Comparison of ENCODE assay signal across 8 cellular contexts in the genomic region with DNA sequence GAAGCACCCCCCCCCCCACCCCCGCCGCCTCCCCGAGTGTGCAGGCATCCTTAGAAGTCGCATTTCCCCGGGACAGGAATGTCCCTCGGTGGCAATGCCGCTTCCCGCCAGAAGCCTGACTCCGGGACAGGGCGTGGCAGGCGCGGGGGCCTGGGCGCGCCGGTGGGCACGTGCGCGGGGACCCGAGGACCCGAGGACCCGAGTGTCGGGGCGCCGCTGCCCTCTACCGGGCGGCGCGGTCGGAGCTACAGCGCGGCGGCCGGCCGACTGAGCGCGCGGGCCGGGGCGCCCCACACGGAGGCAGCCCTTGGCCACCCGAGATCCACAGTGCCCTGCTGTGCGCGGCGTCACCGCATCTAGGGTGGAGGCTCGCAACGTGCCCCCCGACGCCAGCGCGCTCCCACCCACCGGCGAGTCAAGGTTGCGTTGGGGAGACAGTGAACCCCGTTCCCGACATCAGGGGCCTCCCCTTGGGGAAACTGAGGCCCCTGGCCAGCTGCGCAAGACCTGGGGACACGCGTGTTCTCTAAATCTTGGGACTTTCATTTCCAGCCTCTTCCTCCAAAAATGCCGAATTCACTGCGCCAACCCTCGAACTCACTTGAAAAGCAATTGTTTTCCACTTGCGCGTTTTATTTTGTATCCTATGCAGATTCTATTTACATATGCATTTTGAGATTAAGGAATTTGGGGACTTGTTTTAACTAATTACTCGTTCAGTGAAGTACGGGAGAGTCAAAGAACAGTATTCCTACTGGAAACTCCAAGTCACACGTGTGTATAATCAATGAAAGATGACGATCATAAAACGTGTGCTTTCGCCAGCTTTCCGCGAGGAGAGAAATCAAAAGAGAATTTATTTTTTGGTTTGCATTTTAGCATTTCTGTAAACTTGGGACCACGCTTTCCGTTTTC. TPM values are rescaled to one million over a fixed set of nuclear protein-coding genes. Genes with fewer than 3 reads are reported as not detected.
A peak's percentile ranks its signal among the peaks of the same experiment; 100 is the strongest.
DNase-seq lines count a peak whose midpoint lies in the region; ATAC-seq and TF ChIP-seq lines count a peak whose summit lies in the region.

No MANE protein-coding gene starts in this region.

- H2AFZ ChIP-seq in OCI-LY3 (ENCODE audit: low read depth, low read length): peak overlapping the region; percentile 85

- intact Hi-C loops in activated T-helper 1 cell treated with anti-CD3 and anti-CD28 coated beads, Interleukin-12 subunit alpha, Interleukin-12 subunit beta, Interleukin-2, Interleukin-4 antibody, amounts not matched to agents 30 ng/mL and 10 ng/mL and 1 ng/mL, durations not matched to agents 14 hours and 24 hours and 36 hours (cut with micrococcal nuclease): loop anchor here (1.0 to 2.0 kb wide), 4 partner anchors 42 to 422 kb away; no protein-coding TSS in a partner anchor
- intact Hi-C loops in naive thymus-derived CD4-positive, alpha-beta T cell (cut with micrococcal nuclease): loop anchor here (1.0 to 10.0 kb wide), 5 partner anchors 10 to 290 kb away; no protein-coding TSS in a partner anchor

- H3K9me3 Mint-ChIP-seq in activated T-helper 1 cell treated with anti-CD3 and anti-CD28 coated beads, Interleukin-12 subunit alpha, Interleukin-12 subunit beta, Interleukin-2, Interleukin-4 antibody, amounts not matched to agents 30 ng/mL and 10 ng/mL and 1 ng/mL, durations not matched to agents 14 hours and 24 hours and 36 hours: no peaks in the 10 kb centered on the region
- H3K9me3 Mint-ChIP-seq in naive thymus-derived CD4-positive, alpha-beta T cell: no peaks in the 10 kb centered on the region

- TF ChIP-seq CTCF in OCI-LY3 (IDR thresholded peaks at IDR 0.05; ENCODE audit: low read depth, low read length): peak; percentile 56

- peak overlapping the region; percentile 95 for H3K4me2 ChIP-seq in OCI-LY3 (ENCODE audit: low read length)

- H3K36me3 ChIP-seq in OCI-LY3 (replicated peaks; ENCODE audit: low read depth, low read length) (peaks cover 5% of the 10 kb centered on the region), subcutaneous abdominal adipose tissue (ENCODE audit: control insufficient read depth in 5 of 5, insufficient read depth in 5 of 5, low read length in 5 of 5) (no peaks in the 10 kb centered on the region)
- peaks cover 0 to 3% (median 0%) of the 10 kb centered on the region in 3 experiments for H3K36me3 ChIP-seq in naive thymus-derived CD4-positive, alpha-beta T cell (ENCODE audit: control insufficient read depth in 2 of 3, insufficient read depth in 3 of 3, low read length in 3 of 3)

- peak overlapping the region; percentile 57; the same call in 1 of the 2 replicates for H3K27ac ChIP-seq in OCI-LY3 (ENCODE audit: low read length)
- no peak overlapping the region for H3K27ac ChIP-seq in naive thymus-derived CD4-positive, alpha-beta T cell (ENCODE audit: low read depth, low read length)
- H3K27ac ChIP-seq in subcutaneous abdominal adipose tissue (ENCODE audit: low read depth, low read length): no peak overlapping the region

- DNase-seq in DMS 273 treated with DMSO at 0.1 percent for 48 hours (lab: John Stamatoyannopoulos, UW): peak; percentile 27
- peak; percentile 39 for DNase-seq in activated T-helper 1 cell treated with anti-CD3 and anti-CD28 coated beads, Interleukin-12 subunit alpha, Interleukin-12 subunit beta, Interleukin-2, Interleukin-4 antibody, amounts not matched to agents 30 ng/mL and 10 ng/mL and 1 ng/mL, durations not matched to agents 14 hours and 24 hours and 36 hours (ENCODE audit: low spot score)
- DNase-seq in fibroblast of peridontal ligament (ENCODE audit: extremely low read depth): peak; percentile 62
- DNase-seq in naive thymus-derived CD4-positive, alpha-beta T cell: peak; percentile 26 to 70 (median 50)

- POLR2A ChIA-PET in naive thymus-derived CD4-positive, alpha-beta T cell (lab: Charles Lee): interaction anchor here (1.6 kb wide), 2 partner anchors 9 to 71 kb away, joined by 6 to 8 read pairs; no protein-coding TSS in a partner anchor

- peaks cover 11% of the 10 kb centered on the region for H3K4me1 ChIP-seq in OCI-LY3 (ENCODE audit: low read length)
- H3K4me1 ChIP-seq in naive thymus-derived CD4-positive, alpha-beta T cell (ENCODE audit: control insufficient read depth in 2 of 2, insufficient read depth in 2 of 2, low read length in 2 of 2): peaks cover 0 to 4% of the 10 kb centered on the region in 2 donors
- peaks cover 0 to 37% (median 31%) of the 10 kb centered on the region in 5 donors for H3K4me1 ChIP-seq in subcutaneous abdominal adipose tissue (ENCODE audit: control insufficient read depth in 5 of 5, insufficient read depth in 5 of 5, low read length in 5 of 5)

- CTCF ChIA-PET in naive thymus-derived CD4-positive, alpha-beta T cell (lab: Charles Lee): interaction anchor here (0.5 to 1.6 kb wide), 6 partner anchors 9 to 1105 kb away, joined by 3 to 13 read pairs (median 4); no protein-coding TSS in a partner anchor

- H3K4me3 ChIP-seq in OCI-LY3 (ENCODE audit: low read length): peak overlapping the region; percentile 96
- H3K4me3 ChIP-seq in naive thymus-derived CD4-positive, alpha-beta T cell (ENCODE audit: low read length): peak overlapping the region; percentile 75
- H3K4me3 ChIP-seq in subcutaneous abdominal adipose tissue (ENCODE audit: low read depth in 1 of 5, low read length in 5 of 5): peak overlapping the region; percentile 63 to 83 (median 77)

- H3K27me3 ChIP-seq in OCI-LY3 (ENCODE audit: low read depth, low read length): no peaks in the 10 kb centered on the region
- H3K27me3 ChIP-seq in naive thymus-derived CD4-positive, alpha-beta T cell (ENCODE audit: control insufficient read depth in 2 of 2, insufficient read depth in 2 of 2, low read length in 2 of 2): no peaks in the 10 kb centered on the region
- peaks cover 0 to 7% (median 0%) of the 10 kb centered on the region in 5 donors for H3K27me3 ChIP-seq in subcutaneous abdominal adipose tissue (ENCODE audit: control insufficient read depth in 5 of 5, insufficient read depth in 4 of 5, low read length in 5 of 5)

- H3K9ac ChIP-seq in OCI-LY3 (ENCODE audit: low read length): peak overlapping the region; percentile 88
- H3K9ac ChIP-seq in subcutaneous abdominal adipose tissue (ENCODE audit: low read length in 5 of 5): peak overlapping the region in 4 of 5 donors; percentile 52 to 72 (median 66)

- H3K4me3 Mint-ChIP-seq in activated T-helper 1 cell treated with anti-CD3 and anti-CD28 coated beads, Interleukin-12 subunit alpha, Interleukin-12 subunit beta, Interleukin-2, Interleukin-4 antibody, amounts not matched to agents 30 ng/mL and 10 ng/mL and 1 ng/mL, durations not matched to agents 14 hours and 24 hours and 36 hours: peak overlapping the region; percentile 85
- peak overlapping the region; percentile 86 to 97 (median 90) for H3K4me3 Mint-ChIP-seq in naive thymus-derived CD4-positive, alpha-beta T cell

- H3K36me3 Mint-ChIP-seq in activated T-helper 1 cell treated with anti-CD3 and anti-CD28 coated beads, Interleukin-12 subunit alpha, Interleukin-12 subunit beta, Interleukin-2, Interleukin-4 antibody, amounts not matched to agents 30 ng/mL and 10 ng/mL and 1 ng/mL, durations not matched to agents 14 hours and 24 hours and 36 hours (ENCODE audit: low read depth): peaks cover 4% of the 10 kb centered on the region
- no peaks in the 10 kb centered on the region for H3K36me3 Mint-ChIP-seq in naive thymus-derived CD4-positive, alpha-beta T cell

- H4K20me1 ChIP-seq in OCI-LY3 (ENCODE audit: insufficient read depth, low read length): peaks cover 19% of the 10 kb centered on the region

- H3K4me1 Mint-ChIP-seq in activated T-helper 1 cell treated with anti-CD3 and anti-CD28 coated beads, Interleukin-12 subunit alpha, Interleukin-12 subunit beta, Interleukin-2, Interleukin-4 antibody, amounts not matched to agents 30 ng/mL and 10 ng/mL and 1 ng/mL, durations not matched to agents 14 hours and 24 hours and 36 hours (ENCODE audit: low read depth): peaks cover 11% of the 10 kb centered on the region
- peaks cover 12 to 31% (median 20%) of the 10 kb centered on the region in 7 donors for H3K4me1 Mint-ChIP-seq in naive thymus-derived CD4-positive, alpha-beta T cell

- peak overlapping the region; percentile 69 for H3K27ac Mint-ChIP-seq in activated T-helper 1 cell treated with anti-CD3 and anti-CD28 coated beads, Interleukin-12 subunit alpha, Interleukin-12 subunit beta, Interleukin-2, Interleukin-4 antibody, amounts not matched to agents 30 ng/mL and 10 ng/mL and 1 ng/mL, durations not matched to agents 14 hours and 24 hours and 36 hours
- H3K27ac Mint-ChIP-seq in naive thymus-derived CD4-positive, alpha-beta T cell: peak overlapping the region in 8 of 9 donors; percentile 35 to 88 (median 70)

- H3K9me3 ChIP-seq in OCI-LY3 (ENCODE audit: insufficient read depth, low read length): no peaks in the 10 kb centered on the region
- H3K9me3 ChIP-seq in naive thymus-derived CD4-positive, alpha-beta T cell (ENCODE audit: control insufficient read depth in 2 of 3, low read length in 3 of 3): no peaks in the 10 kb centered on the region
- H3K9me3 ChIP-seq in subcutaneous abdominal adipose tissue (ENCODE audit: control insufficient read depth in 5 of 5, low read length in 5 of 5): no peaks in the 10 kb centered on the region

- H3K27me3 Mint-ChIP-seq in activated T-helper 1 cell treated with anti-CD3 and anti-CD28 coated beads, Interleukin-12 subunit alpha, Interleukin-12 subunit beta, Interleukin-2, Interleukin-4 antibody, amounts not matched to agents 30 ng/mL and 10 ng/mL and 1 ng/mL, durations not matched to agents 14 hours and 24 hours and 36 hours (ENCODE audit: insufficient read depth): peaks cover 29% of the 10 kb centered on the region
- H3K27me3 Mint-ChIP-seq in naive thymus-derived CD4-positive, alpha-beta T cell: peaks cover 0 to 48% (median 0%) of the 10 kb centered on the region in 5 donors

- H3K79me2 ChIP-seq in OCI-LY3 (ENCODE audit: low read length): peaks cover 31% of the 10 kb centered on the region

- ATAC-seq in HG02678 (IDR thresholded peaks at IDR 0.05; ENCODE audit: unreplicated experiment): peak; percentile 42
- peak; percentile 68 for ATAC-seq in naive thymus-derived CD4-positive, alpha-beta T cell
- ATAC-seq in GM21447 (IDR thresholded peaks at IDR 0.05; ENCODE audit: unreplicated experiment): no peak

RNA-seq across cellular contexts. Expression of a gene that starts 3.1 kb away (rescaled TPM):
- total RNA-seq in activated T-helper 1 cell treated with anti-CD3 and anti-CD28 coated beads, Interleukin-12 subunit alpha, Interleukin-12 subunit beta, Interleukin-2, Interleukin-4 antibody, amounts not matched to agents 30 ng/mL and 10 ng/mL and 1 ng/mL, durations not matched to agents 14 hours and 24 hours and 36 hours: 26.1 and 26.9 TPM in 2 replicates
- 10 to 100 TPM; 29.6 to 81.6 (median 50.2) TPM for total RNA-seq in naive thymus-derived CD4-positive, alpha-beta T cell
- polyA plus RNA-seq in naive thymus-derived CD4-positive, alpha-beta T cell: 10 to 100 TPM; 10.1 to 24.4 TPM
